Comparison of ENCODE assay signal across 1 cellular context in genomic region chr2:141105763-141106162, GRCh38.
TF ChIP-seq lines count a peak whose summit lies in the region.

No MANE protein-coding gene starts in this region.

TF ChIP-seq in GM23338, 12 proteins besides CTCF, POLR2A, EP300 and RAD21 (continued from another document):
- TF ChIP-seq, protein P1, sequence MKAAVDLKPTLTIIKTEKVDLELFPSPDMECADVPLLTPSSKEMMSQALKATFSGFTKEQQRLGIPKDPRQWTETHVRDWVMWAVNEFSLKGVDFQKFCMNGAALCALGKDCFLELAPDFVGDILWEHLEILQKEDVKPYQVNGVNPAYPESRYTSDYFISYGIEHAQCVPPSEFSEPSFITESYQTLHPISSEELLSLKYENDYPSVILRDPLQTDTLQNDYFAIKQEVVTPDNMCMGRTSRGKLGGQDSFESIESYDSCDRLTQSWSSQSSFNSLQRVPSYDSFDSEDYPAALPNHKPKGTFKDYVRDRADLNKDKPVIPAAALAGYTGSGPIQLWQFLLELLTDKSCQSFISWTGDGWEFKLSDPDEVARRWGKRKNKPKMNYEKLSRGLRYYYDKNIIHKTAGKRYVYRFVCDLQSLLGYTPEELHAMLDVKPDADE (IDR thresholded peaks at IDR 0.05) = peak; percentile 53; the same call in 1 of the 2 replicates
- TF ChIP-seq STAT1 (IDR thresholded peaks at IDR 0.05; ENCODE audit: unreplicated experiment) = no peak
- no peak for TF ChIP-seq CREB1 (CRISPR knock-in tag; IDR thresholded peaks at IDR 0.05; ENCODE audit: low read depth)
- no peak for TF ChIP-seq EZH2 (IDR thresholded peaks at IDR 0.05; ENCODE audit: low read depth, unreplicated experiment)
- no peak for TF ChIP-seq ZNF331 (CRISPR knock-in tag; IDR thresholded peaks at IDR 0.05; ENCODE audit: low read depth)
- TF ChIP-seq ZNF114 (CRISPR knock-in tag; IDR thresholded peaks at IDR 0.05) = no peak
TF ChIP-seq in GM23338: peak in this region for 2.
